ENCODE assay signal across 11 cellular contexts in genomic region chr14:77709412-77709811, GRCh38. TPM values are rescaled to one million over a fixed set of nuclear protein-coding genes. Genes with fewer than 3 reads are reported as not detected.
DNase-seq lines count a peak whose midpoint lies in the region; ATAC-seq, FAIRE-seq and TF ChIP-seq lines count a peak whose summit lies in the region.
"Had no signal": no experiment of that assay in that cellular context is flagged by ENCODE, and none has a peak within 500 bp of the region (broad histone marks: within the 10 kb centered on the region; RNA-seq: fewer than 3 reads in every experiment).

No MANE protein-coding gene starts in this region.

- peak overlapping the region; percentile 94 for H3K27ac Mint-ChIP-seq in activated CD4-positive, alpha-beta T cell treated with anti-CD3 and anti-CD28 coated beads for 36 hours

- POLR2A ChIA-PET in activated CD4-positive, alpha-beta T cell treated with anti-CD3 and anti-CD28 coated beads for 36 hours (lab: Charles Lee) = interaction anchor here (1.2 kb wide), 1 partner anchor 11 kb away, joined by 5 read pairs; no protein-coding TSS in a partner anchor

- peaks cover 48% of the 10 kb centered on the region for H3K36me3 Mint-ChIP-seq in activated CD4-positive, alpha-beta T cell treated with anti-CD3 and anti-CD28 coated beads for 36 hours (ENCODE audit: low read depth)

- no peak for DNase-seq in activated CD4-positive, alpha-beta T cell treated with anti-CD3 and anti-CD28 coated beads for 36 hours
- no peak for DNase-seq in activated CD4-positive, alpha-beta T cell treated with anti-CD3 and anti-CD28 coated beads for 1 hour
- DNase-seq in SK-N-MC (ENCODE audit: low read depth, low spot score) (no peak), foreskin melanocyte (peak; percentile 44), GM12891 (ENCODE audit: insufficient read length, low spot score) (no peak), retina (no peak), T1000 (lab: John Stamatoyannopoulos, UW) (no peak)
- DNase-seq: activated CD4-positive, CD25-positive, alpha-beta regulatory T cell treated with anti-CD3 and anti-CD28 coated beads, Interleukin-2, amount 50 U/mL, for 72 hours; NCI-H1092 treated with DMSO at 0.1 percent for 48 hours had no signal

- TF ChIP-seq POLR2A in GM12891 (IDR thresholded peaks at IDR 0.05; ENCODE audit: low read depth, low read length) = no peak

- CTCF ChIA-PET in activated CD4-positive, alpha-beta T cell treated with anti-CD3 and anti-CD28 coated beads for 36 hours (lab: Charles Lee) = interaction anchor here (0.7 to 1.0 kb wide), 2 partner anchors 16 to 250 kb away, joined by 3 read pairs; no protein-coding TSS in a partner anchor

- H3K4me3 ChIP-seq in SK-N-MC (peak overlapping the region; percentile 91), skeletal muscle tissue (ENCODE audit: low read length in 3 of 3) (peak overlapping the region in 2 of 3 donors; percentile 87 to 95)

- intact Hi-C loops in activated CD4-positive, alpha-beta T cell treated with anti-CD3 and anti-CD28 coated beads for 36 hours (cut with DNase I, micrococcal nuclease) = loop anchor here (2.0 to 5.0 kb wide), 5 partner anchors 93 to 612 kb away; partner anchors contain the start of genes CIPC (in 1 of the 2), GSTZ1 (in 1 of the 2), POMT2 (in 1 of the 2) and SAMD15 (in 1 of the 2)

- H3K4me1 Mint-ChIP-seq in activated CD4-positive, alpha-beta T cell treated with anti-CD3 and anti-CD28 coated beads for 36 hours = peaks cover 48% of the 10 kb centered on the region

- H3K9ac ChIP-seq in SK-N-MC (ENCODE audit: insufficient read length) = peak overlapping the region; percentile 83
- H3K9ac ChIP-seq in skeletal muscle tissue (ENCODE audit: low read depth in 1 of 3, low read length in 3 of 3) = no peak overlapping the region

- H3K9me3 ChIP-seq in SK-N-MC (ENCODE audit: low read depth, low read length) = no peaks in the 10 kb centered on the region
- no peaks in the 10 kb centered on the region for H3K9me3 ChIP-seq in skeletal muscle tissue (ENCODE audit: control insufficient read depth in 3 of 3, low read length in 3 of 3)

- no peaks in the 10 kb centered on the region for H3K9me3 Mint-ChIP-seq in activated CD4-positive, alpha-beta T cell treated with anti-CD3 and anti-CD28 coated beads for 36 hours (ENCODE audit: low read depth)

- H3K36me3 ChIP-seq in SK-N-MC (ENCODE audit: insufficient read depth, low read length) (peaks cover 42% of the 10 kb centered on the region), skeletal muscle tissue (ENCODE audit: control insufficient read depth in 3 of 3, insufficient read depth in 3 of 3, low read length in 3 of 3) (peaks cover 6 to 27% (median 26%) of the 10 kb centered on the region in 3 donors)

- no peak for ATAC-seq in activated CD4-positive, alpha-beta T cell treated with anti-CD3 and anti-CD28 coated beads for 36 hours

- H3K4me3 Mint-ChIP-seq in activated CD4-positive, alpha-beta T cell treated with anti-CD3 and anti-CD28 coated beads for 36 hours = peak overlapping the region; percentile 95

- FAIRE-seq in GM12891 (lab: Jason Lieb, UNC) = no peak
- FAIRE-seq: frontal cortex had no signal

- H3K27me3 ChIP-seq in skeletal muscle tissue (ENCODE audit: control insufficient read depth in 3 of 3, insufficient read depth in 3 of 3, low read length in 3 of 3) = no peaks in the 10 kb centered on the region

- H3K4me1 ChIP-seq in skeletal muscle tissue (ENCODE audit: control insufficient read depth in 3 of 3, insufficient read depth in 3 of 3, low read length in 3 of 3) = peaks cover 15 to 38% (median 24%) of the 10 kb centered on the region in 3 donors

- H3K27ac ChIP-seq in SK-N-MC (no peak overlapping the region), skeletal muscle tissue (ENCODE audit: low read depth, low read length) (no peak overlapping the region)

- H3K27me3 Mint-ChIP-seq in activated CD4-positive, alpha-beta T cell treated with anti-CD3 and anti-CD28 coated beads for 36 hours = no peaks in the 10 kb centered on the region

TF ChIP-seq in GM12891, 5 proteins besides CTCF, POLR2A, EP300 and RAD21:
- no peak for TF ChIP-seq POU2F2 (IDR thresholded peaks at IDR 0.05; ENCODE audit: low read depth, low read length)
- no peak for TF ChIP-seq TAF1 (IDR thresholded peaks at IDR 0.05; ENCODE audit: low read depth, low read length)
- no peak for TF ChIP-seq POLR2AphosphoS5 (IDR thresholded peaks at IDR 0.05; ENCODE audit: low read depth, low read length)
- no peak for TF ChIP-seq SPI1 (IDR thresholded peaks at IDR 0.05; ENCODE audit: low read depth, low read length)
- TF ChIP-seq PAX5 (IDR thresholded peaks at IDR 0.05; ENCODE audit: insufficient read depth, low read length, severe bottlenecking) = no peak

RNA-seq across cellular contexts. Expression of gene SLIRP, which starts 1.5 kb away (rescaled TPM):
- total RNA-seq in activated CD4-positive, alpha-beta T cell treated with anti-CD3 and anti-CD28 coated beads for 36 hours = 100 to 1,000 TPM; 143 to 156 TPM
- total RNA-seq in skeletal muscle tissue = 102 TPM
- polyA plus RNA-seq in GM12891 (2012; ENCODE audit: low read depth, missing spikeins) = 418 TPM

RNA-seq across cellular contexts. Expression of gene ALKBH1, which starts 1.6 kb away (rescaled TPM):
- total RNA-seq in activated CD4-positive, alpha-beta T cell treated with anti-CD3 and anti-CD28 coated beads for 36 hours = 10 to 100 TPM; 16.3 to 16.8 TPM
- 7.8 TPM for total RNA-seq in skeletal muscle tissue
- 7.7 TPM for polyA plus RNA-seq in GM12891 (2012; ENCODE audit: low read depth, missing spikeins)

RNA-seq across cellular contexts. Expression of gene SNW1, which starts 51.5 kb away (rescaled TPM):
- 100 to 1,000 TPM; 134 to 135 TPM for total RNA-seq in activated CD4-positive, alpha-beta T cell treated with anti-CD3 and anti-CD28 coated beads for 36 hours
- total RNA-seq in skeletal muscle tissue = 40.7 TPM
- 56.3 TPM for polyA plus RNA-seq in GM12891 (2012; ENCODE audit: low read depth, missing spikeins)
